ENCODE assay signal across 8 cellular contexts in genomic region chr1:93179886-93180722, GRCh38. TPM values are rescaled to one million over a fixed set of nuclear protein-coding genes. Genes with fewer than 3 reads are reported as not detected.
A peak's percentile ranks its signal among the peaks of the same experiment; 100 is the strongest.
DNase-seq lines count a peak whose midpoint lies in the region; ATAC-seq, FAIRE-seq and TF ChIP-seq lines count a peak whose summit lies in the region.

TMED5 (minus strand) TSS chr1:93180413; CDS start chr1:93180242, 171 bp downstream.

- FAIRE-seq in keratinocyte (lab: Jason Lieb, UNC): peak; percentile 69

- H3K27ac ChIP-seq in keratinocyte (ENCODE audit: control insufficient read depth, insufficient read depth, low read length): peak within 1 kb of the TSS; percentile 98

- H3K27me3 ChIP-seq in BE2C (no peaks in the 10 kb centered on the region), keratinocyte (ENCODE audit: control insufficient read depth, extremely low read depth, insufficient read depth, low read length) (no peaks in the 10 kb centered on the region)

- dilution Hi-C loops in keratinocyte (cut with MboI; ENCODE audit: extremely low pct_ligation_motif_present, low sequenced_read_pairs): no loop called here

- H3K4me1 ChIP-seq in BE2C (no peaks in the 10 kb centered on the region), keratinocyte (ENCODE audit: control insufficient read depth, extremely low read depth, insufficient read depth, low read length) (peaks cover 9% of the 10 kb centered on the region)

- H3K9me1 ChIP-seq in keratinocyte (ENCODE audit: control insufficient read depth, extremely low read depth, insufficient read depth, low read length): no peaks in the 10 kb centered on the region

- peak within 1 kb of the TSS; percentile 97 for H2AFZ ChIP-seq in keratinocyte (ENCODE audit: control insufficient read depth, low read length)

- H3K9ac ChIP-seq in keratinocyte (ENCODE audit: control insufficient read depth, extremely low read depth, insufficient read depth, low read length): peak within 1 kb of the TSS; percentile 99

- no peaks in the 10 kb centered on the region for H3K9me3 ChIP-seq in BE2C
- no peaks in the 10 kb centered on the region for H3K9me3 ChIP-seq in keratinocyte (ENCODE audit: control insufficient read depth, low read depth, low read length)

- H3K4me2 ChIP-seq in keratinocyte (ENCODE audit: control insufficient read depth, extremely low read depth, insufficient read depth, low read depth, low read length): peak within 1 kb of the TSS; percentile 94

- peak; percentile 78 for TF ChIP-seq POLR2A in GM19193 (IDR thresholded peaks at IDR 0.05; ENCODE audit: extremely low read depth, insufficient read depth, insufficient read length)

- H4K20me1 ChIP-seq in keratinocyte (ENCODE audit: control insufficient read depth, extremely low read depth, insufficient read depth, low read length): peaks cover 2% of the 10 kb centered on the region

- peak; percentile 86 for ATAC-seq in HG03439 (IDR thresholded peaks at IDR 0.05; ENCODE audit: unreplicated experiment)

- no peaks in the 10 kb centered on the region for H3K36me3 ChIP-seq in BE2C
- peaks cover 0 to 5% of the 10 kb centered on the region in 2 experiments for H3K36me3 ChIP-seq in keratinocyte (ENCODE audit: control insufficient read depth in 2 of 2, extremely low read depth in 1 of 2, insufficient read depth in 2 of 2, low read length in 2 of 2)

- TF ChIP-seq CTCF in BE2C (IDR thresholded peaks at IDR 0.05; ENCODE audit: low read depth, low read length) (no peak), keratinocyte (optimal IDR thresholded peaks at IDR 0.05 in 1 of 3, IDR thresholded peaks at IDR 0.05 in 1 of 3, conservative IDR thresholded peaks at IDR 0.05 in 1 of 3; ENCODE audit: extremely low read depth in 1 of 3, insufficient read depth in 2 of 3, low read length in 3 of 3) (peak in 2 of 3 experiments; percentile 6 to 15)

- H3K4me3 ChIP-seq in BE2C (ENCODE audit: low read depth, low read length) (peak within 1 kb of the TSS; percentile 84), keratinocyte (ENCODE audit: control insufficient read depth in 2 of 3, extremely low read depth in 1 of 3, insufficient read depth in 2 of 3, low read depth in 1 of 3, low read length in 3 of 3) (peak within 1 kb of the TSS; percentile 87 to 94 (median 88))

- peak; percentile 93 for DNase-seq in BE2C
- peak; percentile 99 for DNase-seq in NCI-H510A (lab: John Stamatoyannopoulos, UW)
- DNase-seq in activated CD4-positive, alpha-beta T cell treated with anti-CD3 and anti-CD28 coated beads for 1 hour: peak; percentile 93
- peak; percentile 94 for DNase-seq in cerebellum (ENCODE audit: low spot score)
- DNase-seq in keratinocyte (ENCODE audit: low read depth, low spot score): peak; percentile 61
- DNase-seq in stimulated activated CD4-positive, alpha-beta T cell treated with anti-CD3 and anti-CD28 coated beads, Interleukin-15, amount 100 ng/mL, for 1 hour (ENCODE audit: low read depth in 1 of 2, low spot score in 1 of 2): peak; percentile 86 to 91

- H3K79me2 ChIP-seq in keratinocyte (ENCODE audit: control insufficient read depth, insufficient read depth, low read length): peaks cover 56% of the 10 kb centered on the region

RNA-seq across cellular contexts. Expression of gene TMED5, which starts in this region (rescaled TPM):
- polyA plus RNA-seq in BE2C (2012; ENCODE audit: insufficient read depth, insufficient read length, low read depth): 10.0 TPM
- total RNA-seq in cerebellum: 34.2 TPM
- polyA plus RNA-seq in keratinocyte: 34.5 to 55.4 TPM (median 35.2 TPM) in 3 replicates
- 143 TPM for polyA plus RNA-seq in keratinocyte (2011; ENCODE audit: low read depth)
- polyA plus RNA-seq in keratinocyte (2011; cell fraction: cytosol; rRNA removed): 22.7 and 32.7 TPM in 2 replicates
- 43.6 and 55.2 TPM in 2 replicates for polyA plus RNA-seq in keratinocyte (2011; cell fraction: nucleus; rRNA removed)
- polyA plus RNA-seq in keratinocyte (2012; ENCODE audit: low replicate concordance): 30.6 and 35.6 TPM in 2 replicates
- 9.7 to 29.6 TPM (median 24.1 TPM) in 3 replicates for polyA minus RNA-seq in keratinocyte
- 61.6 TPM for polyA minus RNA-seq in keratinocyte (2011; cell fraction: cytosol; rRNA and poly(A)+ RNA removed)
- polyA minus RNA-seq in keratinocyte (2011; cell fraction: nucleus; rRNA and poly(A)+ RNA removed): 37.1 and 58.0 TPM in 2 replicates

Comparison
In these comparisons a context has a peak if more than half of its experiments do, and no peak if none do; other contexts are left out.
1. Peak in every context shown above with its lines: DNase-seq, ATAC-seq, H3K4me3 ChIP-seq and H3K27ac ChIP-seq.